Comparison of ENCODE assay signal across 21 cellular contexts in genomic region chr10:71562884-71563283, GRCh38.
DNase-seq lines count a peak whose midpoint lies in the region; ATAC-seq, FAIRE-seq and TF ChIP-seq lines count a peak whose summit lies in the region.
"Had no signal": no experiment of that assay in that cellular context is flagged by ENCODE, and none has a peak within 500 bp of the region (broad histone marks: within the 10 kb centered on the region; RNA-seq: fewer than 3 reads in every experiment).

No MANE protein-coding gene starts in this region.

- CTCF ChIA-PET in H1 (lab: Charles Lee; ENCODE audit: partially characterized antibody) = interaction anchor here (0.9 to 15.1 kb wide), 4 partner anchors 5 to 102 kb away, joined by 4 to 168 read pairs (median 91); no protein-coding TSS in a partner anchor

- no peak overlapping the region for H2BK120ac ChIP-seq in H1 (replicated peaks; ENCODE audit: low read depth, low read length)
- H2BK120ac ChIP-seq in neuronal stem cell (ENCODE audit: low read depth, low read length) = no peak overlapping the region

- no peak for TF ChIP-seq CTCF in H1 (IDR thresholded peaks at IDR 0.05; ENCODE audit: control extremely low read depth in 1 of 3, insufficient read depth in 1 of 3, low read depth in 1 of 3, low read length in 3 of 3)

- H3K14ac ChIP-seq in H1 (ENCODE audit: insufficient read length) (no peak overlapping the region), neuronal stem cell (ENCODE audit: low read length) (no peak overlapping the region)

- no peak overlapping the region for H2BK5ac ChIP-seq in H1 (ENCODE audit: low read depth, low read length)
- H2BK5ac ChIP-seq in neuronal stem cell (ENCODE audit: low read length) = peak overlapping the region; percentile 29

- no peak overlapping the region for H3K4me3 Mint-ChIP-seq in stimulated activated naive CD8-positive, alpha-beta T cell treated with anti-CD3 and anti-CD28 coated beads, Interleukin-15, amount 100 ng/mL, for 72 hours
- H3K4me3 Mint-ChIP-seq: B cell; CD4-positive, CD25-positive, alpha-beta regulatory T cell; CD8-positive, alpha-beta T cell; GM23338; HFFc6 had no signal

- no peak overlapping the region for H3K27ac Mint-ChIP-seq in stimulated activated naive CD8-positive, alpha-beta T cell treated with anti-CD3 and anti-CD28 coated beads, Interleukin-15, amount 100 ng/mL, for 72 hours
- H3K27ac Mint-ChIP-seq: B cell; CD4-positive, CD25-positive, alpha-beta regulatory T cell; CD8-positive, alpha-beta T cell; GM23338; HFFc6 had no signal

- H3K79me1 ChIP-seq in H1 (ENCODE audit: low read depth, low read length) = no peaks in the 10 kb centered on the region
- H3K79me1 ChIP-seq in neuronal stem cell (ENCODE audit: low read depth, low read length) = no peaks in the 10 kb centered on the region

- H2AFZ ChIP-seq in H1 (ENCODE audit: low read length) = no peak overlapping the region
- no peak overlapping the region for H2AFZ ChIP-seq in neuronal stem cell (ENCODE audit: low read length)
- H2AFZ ChIP-seq: GM23338 had no signal

- H3K18ac ChIP-seq in H1 (ENCODE audit: extremely low read depth, low read length) (peak overlapping the region; percentile 48; the same call in 1 of the 2 replicates), neuronal stem cell (ENCODE audit: low read length) (no peak overlapping the region)

- no peak overlapping the region for H3K23ac ChIP-seq in H1 (ENCODE audit: insufficient read length)
- H3K23ac ChIP-seq in neuronal stem cell (ENCODE audit: low read depth, low read length, poor library complexity) = no peak overlapping the region

- no peak for TF ChIP-seq EP300 in H1 (IDR thresholded peaks at IDR 0.05; ENCODE audit: borderline replicate concordance in 1 of 2, low read depth in 2 of 2, low read length in 2 of 2)

- 0 out of 2 replicates have a peak overlapping the region, but pooled peaks have one; percentile 46 for H2BK15ac ChIP-seq in H1 (ENCODE audit: low read length)
- H2BK15ac ChIP-seq in neuronal stem cell (ENCODE audit: low read length) = peak overlapping the region; percentile 69

- in situ Hi-C loops in ACHN (cut with HindIII; ENCODE audit: low pct_ligation_motif_present, low pct_unique_long_range_greater_than_20kb, low sequenced_read_pairs) = no loop called here

- H3K27me3 Mint-ChIP-seq in stimulated activated naive CD8-positive, alpha-beta T cell treated with anti-CD3 and anti-CD28 coated beads, Interleukin-15, amount 100 ng/mL, for 72 hours = peaks cover 33% of the 10 kb centered on the region

- H2AK5ac ChIP-seq in H1 (ENCODE audit: low read depth, low read length) (no peak overlapping the region), neuronal stem cell (ENCODE audit: low read depth, low read length) (no peak overlapping the region)

- H3K27me3 ChIP-seq in H1 (replicated peaks in 1 of 4; ENCODE audit: control insufficient read depth in 3 of 4, extremely low read depth in 1 of 4, insufficient read depth in 3 of 4, low read length in 3 of 4) = 0 out of 7 replicates have a peak, but pooled peaks cover 0 to 2% (median 0%) of the 10 kb centered on the region in 4 experiments
- peaks cover 0 to 18% (median 0%) of the 10 kb centered on the region in 3 experiments for H3K27me3 ChIP-seq in neuronal stem cell (ENCODE audit: control insufficient read depth in 3 of 3, insufficient read depth in 3 of 3, low read depth in 1 of 3, low read length in 3 of 3)
- H3K27me3 ChIP-seq: BLaER1 had no signal

- H3K9me3 ChIP-seq in H1 (ENCODE audit: insufficient read depth in 2 of 2, low read depth in 1 of 2, low read length in 1 of 2) = no peaks in the 10 kb centered on the region
- H3K9me3 ChIP-seq in neuronal stem cell (replicated peaks in 1 of 2; ENCODE audit: control insufficient read depth in 2 of 2, insufficient read depth in 1 of 2, low read depth in 1 of 2, low read length in 2 of 2) = no peaks in the 10 kb centered on the region
- H3K9me3 ChIP-seq: BLaER1, Caco-2, HAP-1 had no signal

- no peak overlapping the region for H2BK20ac ChIP-seq in H1 (ENCODE audit: low read length)

- DNase-seq in stimulated activated naive CD8-positive, alpha-beta T cell treated with anti-CD3 and anti-CD28 coated beads, Interleukin-15, Interleukin-2, amounts not matched to agents 100 U/mL and 50 U/mL, for 24 hours = no peak
- no peak for DNase-seq in stimulated activated naive CD8-positive, alpha-beta T cell treated with anti-CD3 and anti-CD28 coated beads, Interleukin-15, amount 100 ng/mL, for 72 hours
- DNase-seq in H1 (ENCODE audit: low read depth in 1 of 2, low spot score in 2 of 2) (no peak), neuronal stem cell (ENCODE audit: low spot score) (no peak), ACHN (no peak)
- DNase-seq in activated CD8-positive, alpha-beta memory T cell treated with anti-CD3 and anti-CD28 coated beads, Interleukin-2, amount 50 U/mL, for 4 hours = no peak
- DNase-seq: Caco-2; CD4-positive, CD25-positive, alpha-beta regulatory T cell; CD8-positive, alpha-beta T cell; DMS153; DND-41; HFFc6 had no signal

- 90% methylated on average over 3 of the region's 3 CpGs; no CpG with 5 or more reads in 1 of the 2 experiments for WGBS in H1 (ENCODE audit: extremely low coverage in 1 of 2, insufficient coverage in 1 of 2, insufficient read length in 1 of 2, insufficient replicate concordance in 2 of 2, low coverage in 1 of 2, low lambda C conversion rate in 2 of 2, missing lambda C conversion rate in 1 of 2), 2 experiments
- no CpG with 5 or more reads among the region's 3 CpGs for WGBS in neuronal stem cell (ENCODE audit: extremely low coverage in 2 of 2, insufficient read length in 2 of 2, insufficient replicate concordance in 1 of 2), 2 donors

- H3K4me1 ChIP-seq in H1 (replicated peaks in 1 of 4; ENCODE audit: control insufficient read depth in 3 of 4, insufficient read depth in 4 of 4, low read length in 3 of 4) = peaks cover 2 to 14% (median 10%) of the 10 kb centered on the region in 4 experiments
- peaks cover 0 to 10% of the 10 kb centered on the region in 2 donors for H3K4me1 ChIP-seq in neuronal stem cell (ENCODE audit: control insufficient read depth in 2 of 2, insufficient read depth in 1 of 2, low read depth in 1 of 2, low read length in 2 of 2)
- H3K4me1 ChIP-seq: Caco-2 had no signal

- H3K4me1 Mint-ChIP-seq in stimulated activated naive CD8-positive, alpha-beta T cell treated with anti-CD3 and anti-CD28 coated beads, Interleukin-15, amount 100 ng/mL, for 72 hours = no peaks in the 10 kb centered on the region
- H3K4me1 Mint-ChIP-seq: B cell; CD4-positive, CD25-positive, alpha-beta regulatory T cell had no signal

- no peak overlapping the region for H3K9ac ChIP-seq in H1 (replicated peaks in 1 of 4; ENCODE audit: extremely low read depth in 1 of 4, low read depth in 3 of 4, low read length in 3 of 4)
- no peak overlapping the region for H3K9ac ChIP-seq in neuronal stem cell (ENCODE audit: low read depth, low read length, poor library complexity)
- H3K9ac ChIP-seq: BLaER1 had no signal

- TF ChIP-seq POLR2A in H1 (IDR thresholded peaks at IDR 0.05; ENCODE audit: control extremely low read depth in 1 of 2, low read depth in 2 of 2, low read length in 2 of 2) = no peak

- POLR2A ChIA-PET in H1 (lab: Charles Lee; ENCODE audit: partially characterized antibody) = no interaction called here

- H3K4me3 ChIP-seq in H1 (ENCODE audit: extremely low read depth in 1 of 4, insufficient read depth in 2 of 4, low read depth in 3 of 4, low read length in 4 of 4) = no peak overlapping the region
- H3K4me3 ChIP-seq in neuronal stem cell (ENCODE audit: low read length in 2 of 2) = no peak overlapping the region
- H3K4me3 ChIP-seq: BLaER1, GM23338, HAP-1 had no signal

- H3K56ac ChIP-seq in H1 (replicated peaks; ENCODE audit: insufficient read length, low read depth, low read length) = no peak overlapping the region

- H2BK12ac ChIP-seq in H1 (ENCODE audit: low read depth, low read length) (0 out of 2 replicates have a peak overlapping the region, but pooled peaks have one; percentile 50), neuronal stem cell (ENCODE audit: low read length) (no peak overlapping the region)

- H3K36me3 ChIP-seq in H1 (ENCODE audit: control insufficient read depth in 2 of 4, insufficient read depth in 4 of 4, low read length in 3 of 4) (no peaks in the 10 kb centered on the region), neuronal stem cell (replicated peaks in 1 of 2; ENCODE audit: control insufficient read depth in 2 of 2, insufficient read depth in 2 of 2, low read length in 2 of 2) (no peaks in the 10 kb centered on the region)
- H3K36me3 ChIP-seq: BLaER1, HAP-1 had no signal

- H3K27ac ChIP-seq in H1 (ENCODE audit: low read depth, low read length) (no peak overlapping the region), neuronal stem cell (replicated peaks; ENCODE audit: low read length) (no peak overlapping the region)
- H3K27ac ChIP-seq: BLaER1, C4-2B had no signal

- H4K20me1 ChIP-seq in H1 (replicated peaks in 1 of 2; ENCODE audit: control insufficient read depth in 1 of 2, insufficient read depth in 2 of 2, low read length in 2 of 2) = no peaks in the 10 kb centered on the region
- H4K20me1 ChIP-seq: BLaER1 had no signal

- H3K4ac ChIP-seq in H1 (replicated peaks; ENCODE audit: insufficient read length, low read depth, low read length) (no peak overlapping the region), neuronal stem cell (ENCODE audit: low read length) (no peak overlapping the region)

- H3K79me2 ChIP-seq in H1 (ENCODE audit: control insufficient read depth in 1 of 2, insufficient read depth in 2 of 2, low read length in 2 of 2) = no peaks in the 10 kb centered on the region

- H4K91ac ChIP-seq in H1 (replicated peaks; ENCODE audit: insufficient read length, low read length) = no peak overlapping the region
- H4K91ac ChIP-seq in neuronal stem cell (ENCODE audit: low read depth, low read length, poor library complexity) = no peak overlapping the region

- no peaks in the 10 kb centered on the region for H3K23me2 ChIP-seq in H1 (ENCODE audit: low read depth, low read length)

- FAIRE-seq in H1 (lab: Jason Lieb, UNC) = no peak
- FAIRE-seq: G401.6, GM12892, H54 had no signal

- H3K4me2 ChIP-seq in H1 (ENCODE audit: insufficient read depth in 1 of 2, low read depth in 2 of 2, low read length in 2 of 2) (no peak overlapping the region), neuronal stem cell (ENCODE audit: insufficient read depth, low read length, poor library complexity, severe bottlenecking) (no peak overlapping the region)
- H3K4me2 ChIP-seq: BLaER1, GM23338 had no signal

- H3K9me3 Mint-ChIP-seq in stimulated activated naive CD8-positive, alpha-beta T cell treated with anti-CD3 and anti-CD28 coated beads, Interleukin-15, amount 100 ng/mL, for 72 hours = no peaks in the 10 kb centered on the region
- H3K9me3 Mint-ChIP-seq: CD8-positive, alpha-beta T cell; GM23338; HFFc6 had no signal

- no peak for TF ChIP-seq RAD21 in H1 (IDR thresholded peaks at IDR 0.05 in 1 of 2, conservative IDR thresholded peaks at IDR 0.05 in 1 of 2; ENCODE audit: low read depth in 2 of 2, low read length in 2 of 2)

- ATAC-seq in stimulated activated naive CD8-positive, alpha-beta T cell treated with anti-CD3 and anti-CD28 coated beads, Interleukin-15, Interleukin-2, amounts not matched to agents 100 U/mL and 50 U/mL, for 24 hours = peak; percentile 62
- ATAC-seq in stimulated activated naive CD8-positive, alpha-beta T cell treated with anti-CD3 and anti-CD28 coated beads, Interleukin-15, amount 100 ng/mL, for 72 hours = no peak
- no peak for ATAC-seq in GM18870 (IDR thresholded peaks at IDR 0.05; ENCODE audit: unreplicated experiment)
- ATAC-seq: CD8-positive, alpha-beta T cell; GM23338 had no signal

- H4K8ac ChIP-seq in H1 (ENCODE audit: extremely low read depth, insufficient read depth, low read length) (no peak overlapping the region), neuronal stem cell (ENCODE audit: low read depth, low read length) (no peak overlapping the region)

- no peak overlapping the region for H4K5ac ChIP-seq in H1 (ENCODE audit: insufficient read length, low read depth, low read length)
